19 cellular contexts compared by ENCODE assay signal in genomic region chr14:103163199-103163598, GRCh38. TPM values are rescaled to one million over a fixed set of nuclear protein-coding genes. Genes with fewer than 3 reads are reported as not detected.
A peak's percentile ranks its signal among the peaks of the same experiment; 100 is the strongest.
DNase-seq lines count a peak whose midpoint lies in the region; ATAC-seq and TF ChIP-seq lines count a peak whose summit lies in the region.
"Had no signal": no experiment of that assay in that cellular context is flagged by ENCODE, and none has a peak within 500 bp of the region (broad histone marks: within the 10 kb centered on the region; RNA-seq: fewer than 3 reads in every experiment).

No MANE protein-coding gene starts in this region.

- no peak overlapping the region for H3K27ac Mint-ChIP-seq in activated CD8-positive, alpha-beta memory T cell treated with anti-CD3 and anti-CD28 coated beads, Interleukin-2, amount 10 ng/mL, durations not matched to agents 7 days and 5 days
- H3K27ac Mint-ChIP-seq: CD4-positive, alpha-beta memory T cell; GM23338; H9 had no signal

- H3K9me3 Mint-ChIP-seq in activated CD8-positive, alpha-beta memory T cell treated with anti-CD3 and anti-CD28 coated beads, Interleukin-2, amount 10 ng/mL, durations not matched to agents 7 days and 5 days (ENCODE audit: low read depth) = no peaks in the 10 kb centered on the region

- no peak overlapping the region for H3K4me3 ChIP-seq in dorsolateral prefrontal cortex
- H3K4me3 ChIP-seq: A549, GM23338 had no signal

- no peaks in the 10 kb centered on the region for H3K36me3 Mint-ChIP-seq in activated CD8-positive, alpha-beta memory T cell treated with anti-CD3 and anti-CD28 coated beads, Interleukin-2, amount 10 ng/mL, durations not matched to agents 7 days and 5 days
- H3K36me3 Mint-ChIP-seq: CD4-positive, alpha-beta memory T cell had no signal

- ATAC-seq in activated CD8-positive, alpha-beta memory T cell treated with anti-CD3 and anti-CD28 coated beads, Interleukin-2, amount 10 ng/mL, durations not matched to agents 7 days and 5 days = no peak
- peak; percentile 66 for ATAC-seq in sciatic nerve
- ATAC-seq: A549, GM23338, HCT116 had no signal

- intact Hi-C loops in sciatic nerve (cut with DNase I) = no loop called here
- intact Hi-C loops in dorsolateral prefrontal cortex (cut with DNase I) = no loop called here

- no peak for TF ChIP-seq CTCF in dorsolateral prefrontal cortex (IDR thresholded peaks at IDR 0.05 in 54 of 56, conservative IDR thresholded peaks at IDR 0.05 in 2 of 56; ENCODE audit: low read depth in 1 of 56, partially characterized antibody in 56 of 56)

- no peak overlapping the region for H3K4me3 Mint-ChIP-seq in activated CD8-positive, alpha-beta memory T cell treated with anti-CD3 and anti-CD28 coated beads, Interleukin-2, amount 10 ng/mL, durations not matched to agents 7 days and 5 days
- H3K4me3 Mint-ChIP-seq: CD4-positive, alpha-beta memory T cell; GM23338; H9 had no signal

- peaks cover 9% of the 10 kb centered on the region for H3K27me3 Mint-ChIP-seq in activated CD8-positive, alpha-beta memory T cell treated with anti-CD3 and anti-CD28 coated beads, Interleukin-2, amount 10 ng/mL, durations not matched to agents 7 days and 5 days

- H3K27me3 ChIP-seq in dorsolateral prefrontal cortex = peaks cover 0 to 14% (median 0%) of the 10 kb centered on the region in 45 donors

- peak; percentile 7 for DNase-seq in activated CD8-positive, alpha-beta memory T cell treated with anti-CD3 and anti-CD28 coated beads, Interleukin-2, amount 50 U/mL, for 48 hours
- DNase-seq in activated CD8-positive, alpha-beta memory T cell treated with anti-CD3 and anti-CD28 coated beads, Interleukin-2, amount 10 ng/mL, durations not matched to agents 7 days and 5 days = no peak
- DNase-seq in islet precursor cell (peak; percentile 11), sciatic nerve (ENCODE audit: low spot score) (no peak), dorsolateral prefrontal cortex (no peak), NCI-H2171 treated with DMSO at 0.1 percent for 48 hours (lab: John Stamatoyannopoulos, UW) (no peak)
- DNase-seq: 8988T; ACHN; C1 segment of cervical spinal cord; Calu3; CD4-positive, alpha-beta memory T cell; COR-L47; DMS53; DMS79 treated with DMSO at 0.1 percent for 48 hours; GF-D8; H9 had no signal

- CTCF ChIA-PET in activated CD8-positive, alpha-beta memory T cell treated with anti-CD3 and anti-CD28 coated beads, Interleukin-2, amount 10 ng/mL, durations not matched to agents 7 days and 5 days (lab: Charles Lee) = no interaction called here

- peaks cover 3% of the 10 kb centered on the region for H3K4me1 Mint-ChIP-seq in activated CD8-positive, alpha-beta memory T cell treated with anti-CD3 and anti-CD28 coated beads, Interleukin-2, amount 10 ng/mL, durations not matched to agents 7 days and 5 days
- H3K4me1 Mint-ChIP-seq: CD4-positive, alpha-beta memory T cell; GM23338 had no signal

- H3K27ac ChIP-seq in dorsolateral prefrontal cortex = no peak overlapping the region
- H3K27ac ChIP-seq: A549 had no signal

RNA-seq across cellular contexts. Expression of gene TNFAIP2, which starts 39.9 kb away (rescaled TPM):
- total RNA-seq in activated CD8-positive, alpha-beta memory T cell treated with anti-CD3 and anti-CD28 coated beads, Interleukin-2, amount 10 ng/mL, durations not matched to agents 7 days and 5 days = 1 to 10 TPM in 1 of 2 experiments, not detected in 1; 2.1 TPM
- total RNA-seq in sciatic nerve (142 TPM), dorsolateral prefrontal cortex (10 to 100 TPM; 12.6 to 56.2 (median 22.2) TPM)

Comparison
In these comparisons a context has a peak if more than half of its experiments do, and no peak if none do; other contexts are left out.
1. DNase-seq: peak in activated CD8-positive, alpha-beta memory T cell treated with anti-CD3 and anti-CD28 coated beads, Interleukin-2, amount 50 U/mL, for 48 hours (single experiment) and islet precursor cell (single experiment); none in activated CD8-positive, alpha-beta memory T cell treated with anti-CD3 and anti-CD28 coated beads, Interleukin-2, amount 10 ng/mL, durations not matched to agents 7 days and 5 days (single experiment), sciatic nerve (single experiment), dorsolateral prefrontal cortex (0 of 10) and NCI-H2171 treated with DMSO at 0.1 percent for 48 hours (single experiment).
2. RNA of gene TNFAIP2, which starts 39.9 kb away (total RNA-seq): 142 TPM in sciatic nerve (single experiment) and 12.6 to 56.2 TPM in dorsolateral prefrontal cortex; 2.1 TPM in activated CD8-positive, alpha-beta memory T cell treated with anti-CD3 and anti-CD28 coated beads, Interleukin-2, amount 10 ng/mL, durations not matched to agents 7 days and 5 days; every median in the first group is over 4 times any median in the second.